Comparison of ENCODE assay signal across 8 cellular contexts in genomic region chr5:65925601-65926275, GRCh38. TPM values are rescaled to one million over a fixed set of nuclear protein-coding genes. Genes with fewer than 3 reads are reported as not detected.
DNase-seq lines count a peak whose midpoint lies in the region; ATAC-seq and TF ChIP-seq lines count a peak whose summit lies in the region.

No MANE protein-coding gene starts in this region.

- TF ChIP-seq CTCF in AG10803 (conservative IDR thresholded peaks at IDR 0.05; ENCODE audit: low read length), result peak; percentile 33

- H3K4me3 ChIP-seq in AG10803 (ENCODE audit: low read length), result peak overlapping the region; percentile 77

- DNase-seq in AG10803 (ENCODE audit: low read depth), result peak; percentile 92
- DNase-seq in NCI-H2196 (lab: John Stamatoyannopoulos, UW; ENCODE audit: unreplicated experiment), result peak; percentile 74
- peak; percentile 56 to 73 (median 64) for DNase-seq in activated CD4-positive, CD25-positive, alpha-beta regulatory T cell (lab: John Stamatoyannopoulos, UW)
- DNase-seq in cerebellum (ENCODE audit: low spot score), result peak; percentile 57
- peak; percentile 93 for DNase-seq in kidney tubule cell (ENCODE audit: low spot score)
- peak; percentile 50 to 54 for DNase-seq in stimulated activated CD4-positive, alpha-beta T cell treated with anti-CD3 and anti-CD28 coated beads, Interleukin-1b, Interleukin-23, amount 100 ng/mL, for 1 hour (ENCODE audit: low read depth in 2 of 2)

- ATAC-seq in GM18870 (IDR thresholded peaks at IDR 0.05; ENCODE audit: unreplicated experiment) (peak; percentile 21), HG03103 (IDR thresholded peaks at IDR 0.05; ENCODE audit: low read depth, unreplicated experiment) (peak; percentile 50)

RNA-seq across cellular contexts. Expression of gene ERBIN, which starts 0.6 kb away (rescaled TPM):
- total RNA-seq in cerebellum, result 119 TPM

Comparison
In these comparisons a context has a peak if more than half of its experiments do, and no peak if none do; other contexts are left out.
1. Peak in every context shown above with its lines: DNase-seq, ATAC-seq and H3K4me3 ChIP-seq.